Comparison of ENCODE assay signal across 1 cellular context in the genomic region with DNA sequence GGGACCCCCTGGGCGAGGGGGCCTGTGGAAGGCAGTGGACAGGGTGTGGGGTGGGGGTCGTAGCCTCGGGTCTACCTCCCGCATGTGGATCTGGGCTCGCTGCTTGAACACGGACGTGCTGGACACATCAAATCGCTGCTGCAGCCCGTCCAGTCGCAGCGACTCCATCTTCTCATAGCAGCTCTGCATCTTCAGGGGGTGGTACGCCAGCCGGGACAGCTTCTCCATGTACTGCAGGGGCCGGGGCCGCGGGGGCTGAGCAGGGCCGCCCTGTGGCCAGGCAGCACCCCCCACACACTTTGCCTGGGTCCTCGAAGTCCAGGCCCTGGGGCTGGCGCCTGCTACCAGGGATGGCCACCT.
A peak's percentile ranks its signal among the peaks of the same experiment; 100 is the strongest.
TF ChIP-seq lines count a peak whose summit lies in the region.

No MANE protein-coding gene starts in this region.

TF ChIP-seq in K562, 482 proteins besides CTCF, POLR2A, EP300 and RAD21:
- TF ChIP-seq, protein P1, sequence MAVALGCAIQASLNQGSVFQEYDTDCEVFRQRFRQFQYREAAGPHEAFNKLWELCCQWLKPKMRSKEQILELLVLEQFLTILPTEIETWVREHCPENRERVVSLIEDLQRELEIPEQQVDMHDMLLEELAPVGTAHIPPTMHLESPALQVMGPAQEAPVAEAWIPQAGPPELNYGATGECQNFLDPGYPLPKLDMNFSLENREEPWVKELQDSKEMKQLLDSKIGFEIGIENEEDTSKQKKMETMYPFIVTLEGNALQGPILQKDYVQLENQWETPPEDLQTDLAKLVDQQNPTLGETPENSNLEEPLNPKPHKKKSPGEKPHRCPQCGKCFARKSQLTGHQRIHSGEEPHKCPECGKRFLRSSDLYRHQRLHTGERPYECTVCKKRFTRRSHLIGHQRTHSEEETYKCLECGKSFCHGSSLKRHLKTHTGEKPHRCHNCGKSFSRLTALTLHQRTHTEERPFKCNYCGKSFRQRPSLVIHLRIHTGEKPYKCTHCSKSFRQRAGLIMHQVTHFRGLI (CRISPR knock-in tag; IDR thresholded peaks at IDR 0.05), result no peak
- no peak for TF ChIP-seq ZNF766 (CRISPR knock-in tag; conservative IDR thresholded peaks at IDR 0.05)
- no peak for TF ChIP-seq NFE2L1 (tag; IDR thresholded peaks at IDR 0.05; ENCODE audit: borderline replicate concordance, low read depth)
- TF ChIP-seq, protein P2, sequence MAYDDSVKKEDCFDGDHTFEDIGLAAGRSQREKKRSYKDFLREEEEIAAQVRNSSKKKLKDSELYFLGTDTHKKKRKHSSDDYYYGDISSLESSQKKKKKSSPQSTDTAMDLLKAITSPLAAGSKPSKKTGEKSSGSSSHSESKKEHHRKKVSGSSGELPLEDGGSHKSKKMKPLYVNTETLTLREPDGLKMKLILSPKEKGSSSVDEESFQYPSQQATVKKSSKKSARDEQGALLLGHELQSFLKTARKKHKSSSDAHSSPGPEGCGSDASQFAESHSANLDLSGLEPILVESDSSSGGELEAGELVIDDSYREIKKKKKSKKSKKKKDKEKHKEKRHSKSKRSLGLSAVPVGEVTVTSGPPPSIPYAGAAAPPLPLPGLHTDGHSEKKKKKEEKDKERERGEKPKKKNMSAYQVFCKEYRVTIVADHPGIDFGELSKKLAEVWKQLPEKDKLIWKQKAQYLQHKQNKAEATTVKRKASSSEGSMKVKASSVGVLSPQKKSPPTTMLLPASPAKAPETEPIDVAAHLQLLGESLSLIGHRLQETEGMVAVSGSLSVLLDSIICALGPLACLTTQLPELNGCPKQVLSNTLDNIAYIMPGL (CRISPR knock-in tag; IDR thresholded peaks at IDR 0.05), result 0 out of 2 replicates have a peak, but pooled peaks have one; percentile 30
- no peak for TF ChIP-seq KDM5B (IDR thresholded peaks at IDR 0.05; ENCODE audit: insufficient replicate concordance, low read depth, low read length)
- no peak for TF ChIP-seq ZNF133 (CRISPR knock-in tag; IDR thresholded peaks at IDR 0.05)
- no peak for TF ChIP-seq ELF1 (tag; IDR thresholded peaks at IDR 0.05)
- no peak for TF ChIP-seq BCOR (IDR thresholded peaks at IDR 0.05)
- TF ChIP-seq ESRRA (IDR thresholded peaks at IDR 0.05; ENCODE audit: borderline replicate concordance, low read depth), result no peak
- TF ChIP-seq NEUROD1 (IDR thresholded peaks at IDR 0.05; ENCODE audit: borderline replicate concordance, low read depth, low read length, partially characterized antibody), result no peak
- TF ChIP-seq, protein P3, sequence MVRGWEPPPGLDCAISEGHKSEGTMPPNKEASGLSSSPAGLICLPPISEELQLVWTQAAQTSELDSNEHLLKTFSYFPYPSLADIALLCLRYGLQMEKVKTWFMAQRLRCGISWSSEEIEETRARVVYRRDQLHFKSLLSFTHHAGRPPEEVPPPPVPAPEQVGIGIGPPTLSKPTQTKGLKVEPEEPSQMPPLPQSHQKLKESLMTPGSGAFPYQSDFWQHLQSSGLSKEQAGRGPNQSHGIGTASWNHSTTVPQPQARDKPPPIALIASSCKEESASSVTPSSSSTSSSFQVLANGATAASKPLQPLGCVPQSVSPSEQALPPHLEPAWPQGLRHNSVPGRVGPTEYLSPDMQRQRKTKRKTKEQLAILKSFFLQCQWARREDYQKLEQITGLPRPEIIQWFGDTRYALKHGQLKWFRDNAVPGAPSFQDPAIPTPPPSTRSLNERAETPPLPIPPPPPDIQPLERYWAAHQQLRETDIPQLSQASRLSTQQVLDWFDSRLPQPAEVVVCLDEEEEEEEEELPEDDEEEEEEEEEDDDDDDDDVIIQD (CRISPR knock-in tag; IDR thresholded peaks at IDR 0.05), result 0 out of 2 replicates have a peak, but pooled peaks have one; percentile 20
- TF ChIP-seq, protein P4, sequence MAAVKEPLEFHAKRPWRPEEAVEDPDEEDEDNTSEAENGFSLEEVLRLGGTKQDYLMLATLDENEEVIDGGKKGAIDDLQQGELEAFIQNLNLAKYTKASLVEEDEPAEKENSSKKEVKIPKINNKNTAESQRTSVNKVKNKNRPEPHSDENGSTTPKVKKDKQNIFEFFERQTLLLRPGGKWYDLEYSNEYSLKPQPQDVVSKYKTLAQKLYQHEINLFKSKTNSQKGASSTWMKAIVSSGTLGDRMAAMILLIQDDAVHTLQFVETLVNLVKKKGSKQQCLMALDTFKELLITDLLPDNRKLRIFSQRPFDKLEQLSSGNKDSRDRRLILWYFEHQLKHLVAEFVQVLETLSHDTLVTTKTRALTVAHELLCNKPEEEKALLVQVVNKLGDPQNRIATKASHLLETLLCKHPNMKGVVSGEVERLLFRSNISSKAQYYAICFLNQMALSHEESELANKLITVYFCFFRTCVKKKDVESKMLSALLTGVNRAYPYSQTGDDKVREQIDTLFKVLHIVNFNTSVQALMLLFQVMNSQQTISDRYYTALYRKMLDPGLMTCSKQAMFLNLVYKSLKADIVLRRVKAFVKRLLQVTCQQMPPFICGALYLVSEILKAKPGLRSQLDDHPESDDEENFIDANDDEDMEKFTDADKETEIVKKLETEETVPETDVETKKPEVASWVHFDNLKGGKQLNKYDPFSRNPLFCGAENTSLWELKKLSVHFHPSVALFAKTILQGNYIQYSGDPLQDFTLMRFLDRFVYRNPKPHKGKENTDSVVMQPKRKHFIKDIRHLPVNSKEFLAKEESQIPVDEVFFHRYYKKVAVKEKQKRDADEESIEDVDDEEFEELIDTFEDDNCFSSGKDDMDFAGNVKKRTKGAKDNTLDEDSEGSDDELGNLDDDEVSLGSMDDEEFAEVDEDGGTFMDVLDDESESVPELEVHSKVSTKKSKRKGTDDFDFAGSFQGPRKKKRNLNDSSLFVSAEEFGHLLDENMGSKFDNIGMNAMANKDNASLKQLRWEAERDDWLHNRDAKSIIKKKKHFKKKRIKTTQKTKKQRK (IDR thresholded peaks at IDR 0.05; ENCODE audit: borderline replicate concordance, low read depth, low read length), result no peak
- TF ChIP-seq, protein P5, sequence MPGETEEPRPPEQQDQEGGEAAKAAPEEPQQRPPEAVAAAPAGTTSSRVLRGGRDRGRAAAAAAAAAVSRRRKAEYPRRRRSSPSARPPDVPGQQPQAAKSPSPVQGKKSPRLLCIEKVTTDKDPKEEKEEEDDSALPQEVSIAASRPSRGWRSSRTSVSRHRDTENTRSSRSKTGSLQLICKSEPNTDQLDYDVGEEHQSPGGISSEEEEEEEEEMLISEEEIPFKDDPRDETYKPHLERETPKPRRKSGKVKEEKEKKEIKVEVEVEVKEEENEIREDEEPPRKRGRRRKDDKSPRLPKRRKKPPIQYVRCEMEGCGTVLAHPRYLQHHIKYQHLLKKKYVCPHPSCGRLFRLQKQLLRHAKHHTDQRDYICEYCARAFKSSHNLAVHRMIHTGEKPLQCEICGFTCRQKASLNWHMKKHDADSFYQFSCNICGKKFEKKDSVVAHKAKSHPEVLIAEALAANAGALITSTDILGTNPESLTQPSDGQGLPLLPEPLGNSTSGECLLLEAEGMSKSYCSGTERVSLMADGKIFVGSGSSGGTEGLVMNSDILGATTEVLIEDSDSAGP (CRISPR knock-in tag; IDR thresholded peaks at IDR 0.05), result no peak
TF ChIP-seq in K562: peak in this region for 2.
